19 cellular contexts compared by ENCODE assay signal in the genomic region with DNA sequence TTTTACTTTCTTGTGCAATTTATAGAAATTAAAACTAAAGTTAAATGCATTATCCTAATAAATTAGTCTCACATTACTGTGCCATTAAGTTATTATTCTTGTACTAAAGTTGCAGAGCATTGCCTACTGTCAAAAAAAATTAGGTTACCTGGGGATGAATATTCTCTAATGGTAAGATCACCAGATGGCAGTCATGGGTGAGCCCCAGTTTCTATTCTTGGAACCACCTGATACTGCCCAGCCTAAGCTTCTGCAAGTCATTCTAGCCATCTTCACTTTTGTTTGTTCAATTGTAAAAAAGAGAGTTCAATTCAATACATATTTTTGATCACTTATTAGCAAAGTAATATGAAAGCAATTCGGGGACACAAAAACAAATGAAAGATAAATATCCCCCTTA.
"Had no signal": no experiment of that assay in that cellular context is flagged by ENCODE, and none has a peak within 500 bp of the region (broad histone marks: within the 10 kb centered on the region; RNA-seq: fewer than 3 reads in every experiment).

No MANE protein-coding gene starts in this region.

- DNase-seq: activated B cell treated with CpG ODN at 0.5 μM for 24 hours; activated CD4-positive, alpha-beta T cell treated with anti-CD3 and anti-CD28 coated beads for 1 hour; activated CD4-positive, alpha-beta T cell treated with anti-CD3 and anti-CD28 coated beads, Interleukin-2, amount 10 ng/mL, durations not matched to agents 24 days and 14 days; activated CD4-positive, alpha-beta T cell treated with anti-CD3 and anti-CD28 coated beads, Interleukin-2, amount 50 U/mL, for 48 hours; activated CD8-positive, alpha-beta memory T cell treated with anti-CD3 and anti-CD28 coated beads, Interleukin-2, amount 10 ng/mL, durations not matched to agents 7 days and 5 days; activated effector memory CD4-positive, alpha-beta T cell treated with Interleukin-2 at 50 U/mL for 16 hours; activated naive CD4-positive, alpha-beta T cell; activated T-cell treated with anti-CD3 and anti-CD28 coated beads, Interleukin-2, amount 50 U/mL, for 24 hours; aorta; NCI-H146; NCI-H187 treated with DMSO at 0.1 percent for 48 hours; NCI-H2081 treated with DMSO at 0.1 percent for 48 hours; NCI-H345; NCI-H510A treated with DMSO at 0.1 percent for 48 hours; PC-9; SHP77 treated with DMSO at 0.1 percent for 48 hours; T-helper 17 cell; T-helper 9 cell had no signal

- H3K4me3 ChIP-seq: breast epithelium, PC-9 had no signal
